In genomic region chr4:39494354-39494753, GRCh38 we compare ENCODE assay signal across 2 cellular contexts.
TF ChIP-seq lines count a peak whose summit lies in the region.

No MANE protein-coding gene starts in this region.

TF ChIP-seq in K562, 482 proteins besides CTCF, POLR2A, EP300 and RAD21:
- TF ChIP-seq ZBTB40 (IDR thresholded peaks at IDR 0.05) = peak; percentile 48; the same call in 1 of the 2 replicates
- TF ChIP-seq ZBTB40 (CRISPR knock-in tag; IDR thresholded peaks at IDR 0.05) = no peak
- TF ChIP-seq ELF1 (tag; IDR thresholded peaks at IDR 0.05) = no peak

TF ChIP-seq in liver, 16 proteins besides CTCF, POLR2A, EP300 and RAD21:
- TF ChIP-seq TAF1 (conservative IDR thresholded peaks at IDR 0.05) (no peak), GABPA (IDR thresholded peaks at IDR 0.05 in 1 of 2, conservative IDR thresholded peaks at IDR 0.05 in 1 of 2) (no peak), SP1 (IDR thresholded peaks at IDR 0.05) (no peak), YY1 (IDR thresholded peaks at IDR 0.05) (peak; percentile 39), EGR1 (IDR thresholded peaks at IDR 0.05; ENCODE audit: low read depth in 2 of 2) (no peak), NR2F2 (IDR thresholded peaks at IDR 0.05) (no peak), RXRA (IDR thresholded peaks at IDR 0.05) (peak; percentile 9 to 68), REST (IDR thresholded peaks at IDR 0.05) (no peak), FOXA2 (IDR thresholded peaks at IDR 0.05) (no peak), HNF4G (IDR thresholded peaks at IDR 0.05) (no peak), JUND (IDR thresholded peaks at IDR 0.05) (no peak), FOXA1 (IDR thresholded peaks at IDR 0.05) (no peak), HNF4A (conservative IDR thresholded peaks at IDR 0.05) (peak; percentile 38 to 73), MAX (IDR thresholded peaks at IDR 0.05) (no peak)
- TF ChIP-seq, protein P1, sequence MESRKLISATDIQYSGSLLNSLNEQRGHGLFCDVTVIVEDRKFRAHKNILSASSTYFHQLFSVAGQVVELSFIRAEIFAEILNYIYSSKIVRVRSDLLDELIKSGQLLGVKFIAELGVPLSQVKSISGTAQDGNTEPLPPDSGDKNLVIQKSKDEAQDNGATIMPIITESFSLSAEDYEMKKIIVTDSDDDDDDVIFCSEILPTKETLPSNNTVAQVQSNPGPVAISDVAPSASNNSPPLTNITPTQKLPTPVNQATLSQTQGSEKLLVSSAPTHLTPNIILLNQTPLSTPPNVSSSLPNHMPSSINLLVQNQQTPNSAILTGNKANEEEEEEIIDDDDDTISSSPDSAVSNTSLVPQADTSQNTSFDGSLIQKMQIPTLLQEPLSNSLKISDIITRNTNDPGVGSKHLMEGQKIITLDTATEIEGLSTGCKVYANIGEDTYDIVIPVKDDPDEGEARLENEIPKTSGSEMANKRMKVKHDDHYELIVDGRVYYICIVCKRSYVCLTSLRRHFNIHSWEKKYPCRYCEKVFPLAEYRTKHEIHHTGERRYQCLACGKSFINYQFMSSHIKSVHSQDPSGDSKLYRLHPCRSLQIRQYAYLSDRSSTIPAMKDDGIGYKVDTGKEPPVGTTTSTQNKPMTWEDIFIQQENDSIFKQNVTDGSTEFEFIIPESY (IDR thresholded peaks at IDR 0.05) = no peak
- TF ChIP-seq, protein P2, sequence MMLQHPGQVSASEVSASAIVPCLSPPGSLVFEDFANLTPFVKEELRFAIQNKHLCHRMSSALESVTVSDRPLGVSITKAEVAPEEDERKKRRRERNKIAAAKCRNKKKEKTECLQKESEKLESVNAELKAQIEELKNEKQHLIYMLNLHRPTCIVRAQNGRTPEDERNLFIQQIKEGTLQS (IDR thresholded peaks at IDR 0.05) = no peak
